In genomic region chr20:38600057-38600456, GRCh38 we compare ENCODE assay signal across 34 cellular contexts. TPM values are rescaled to one million over a fixed set of nuclear protein-coding genes. Genes with fewer than 3 reads are reported as not detected.
"Had no signal": no experiment of that assay in that cellular context is flagged by ENCODE, and none has a peak within 500 bp of the region (broad histone marks: within the 10 kb centered on the region; RNA-seq: fewer than 3 reads in every experiment).

No MANE protein-coding gene starts in this region.

- ATAC-seq: activated CD4-positive, alpha-beta T cell treated with anti-CD3 and anti-CD28 coated beads for 36 hours; activated naive CD4-positive, alpha-beta T cell treated with anti-CD3 and anti-CD28 coated beads, Interleukin-2, amount 50 U/mL, for 72 hours; activated T-cell treated with anti-CD3 and anti-CD28 coated beads, Interleukin-2, amount 50 U/mL, for 72 hours; naive thymus-derived CD8-positive, alpha-beta T cell had no signal

- H3K36me3 Mint-ChIP-seq: activated naive CD4-positive, alpha-beta T cell treated with anti-CD3 and anti-CD28 coated beads, Interleukin-2, amount 50 U/mL, for 72 hours; memory B cell; naive thymus-derived CD8-positive, alpha-beta T cell; stimulated activated effector memory CD8-positive, alpha-beta T cell treated with anti-CD3 and anti-CD28 coated beads, Interleukin-12 subunit alpha, Interleukin-12 subunit beta, amount 100 ng/mL, for 72 hours had no signal

- H3K4me3 Mint-ChIP-seq: activated CD4-positive, alpha-beta T cell treated with anti-CD3 and anti-CD28 coated beads for 36 hours; activated T-cell treated with anti-CD3 and anti-CD28 coated beads, Interleukin-2, amount 50 U/mL, for 72 hours; memory B cell; naive thymus-derived CD8-positive, alpha-beta T cell; neural crest cell; stimulated activated effector memory CD8-positive, alpha-beta T cell treated with anti-CD3 and anti-CD28 coated beads, Interleukin-12 subunit alpha, Interleukin-12 subunit beta, amount 100 ng/mL, for 72 hours; stimulated activated naive CD8-positive, alpha-beta T cell treated with anti-CD3 and anti-CD28 coated beads, Interleukin-15, Interleukin-2, amounts not matched to agents 100 ng/mL and 50 ng/mL, for 24 hours had no signal

- H3K36me3 ChIP-seq: cardiac muscle cell, colonic mucosa, pancreas, prostate gland, sigmoid colon, thoracic aorta, upper lobe of right lung had no signal

- FAIRE-seq: keratinocyte, pancreas, small intestine had no signal

- H3K27ac Mint-ChIP-seq: activated CD4-positive, alpha-beta T cell treated with anti-CD3 and anti-CD28 coated beads for 36 hours; activated naive CD4-positive, alpha-beta T cell treated with anti-CD3 and anti-CD28 coated beads, Interleukin-2, amount 50 U/mL, for 72 hours; activated T-cell treated with anti-CD3 and anti-CD28 coated beads, Interleukin-2, amount 50 U/mL, for 72 hours; memory B cell; stimulated activated effector memory CD8-positive, alpha-beta T cell treated with anti-CD3 and anti-CD28 coated beads, Interleukin-12 subunit alpha, Interleukin-12 subunit beta, amount 100 ng/mL, for 72 hours; stimulated activated naive CD8-positive, alpha-beta T cell treated with anti-CD3 and anti-CD28 coated beads, Interleukin-15, Interleukin-2, amounts not matched to agents 100 ng/mL and 50 ng/mL, for 24 hours had no signal

- DNase-seq: activated CD4-positive, alpha-beta T cell treated with anti-CD3 and anti-CD28 coated beads for 36 hours; activated CD4-positive, alpha-beta T cell treated with anti-CD3 and anti-CD28 coated beads, Interleukin-2, amount 50 U/mL, for 4 hours; activated CD4-positive, CD25-positive, alpha-beta regulatory T cell; activated naive CD4-positive, alpha-beta T cell; activated T-cell treated with anti-CD3 and anti-CD28 coated beads for 4 hours; activated T-cell treated with anti-CD3 and anti-CD28 coated beads, Interleukin-2, amount 50 U/mL, for 72 hours; cerebellar nuclear complex; colonic mucosa; effector memory CD4-positive, alpha-beta T cell; head of caudate nucleus; hippocampal formation; naive thymus-derived CD8-positive, alpha-beta T cell; nucleus accumbens; retina; sigmoid colon; small intestine; stimulated activated CD4-positive, alpha-beta T cell treated with anti-CD3 and anti-CD28 coated beads, Interleukin-4, amount 100 ng/mL, for 24 hours; T-helper 2 cell had no signal

- H3K4me3 ChIP-seq: cardiac muscle cell, colonic mucosa, pancreas, prostate gland, sigmoid colon, thoracic aorta, upper lobe of right lung had no signal

- H3K9me3 ChIP-seq: colonic mucosa, pancreas, prostate gland, sigmoid colon, thoracic aorta, upper lobe of right lung had no signal

- H3K27ac ChIP-seq: cardiac muscle cell, colonic mucosa, prostate gland, sigmoid colon, thoracic aorta, upper lobe of right lung had no signal

- H3K4me1 ChIP-seq: colonic mucosa, prostate gland, upper lobe of right lung had no signal

- H3K9me3 Mint-ChIP-seq: activated naive CD4-positive, alpha-beta T cell treated with anti-CD3 and anti-CD28 coated beads, Interleukin-2, amount 50 U/mL, for 72 hours; activated T-cell treated with anti-CD3 and anti-CD28 coated beads, Interleukin-2, amount 50 U/mL, for 72 hours; memory B cell; naive thymus-derived CD8-positive, alpha-beta T cell; neural crest cell; stimulated activated effector memory CD8-positive, alpha-beta T cell treated with anti-CD3 and anti-CD28 coated beads, Interleukin-12 subunit alpha, Interleukin-12 subunit beta, amount 100 ng/mL, for 72 hours; stimulated activated naive CD8-positive, alpha-beta T cell treated with anti-CD3 and anti-CD28 coated beads, Interleukin-15, Interleukin-2, amounts not matched to agents 100 ng/mL and 50 ng/mL, for 24 hours had no signal

RNA-seq across cellular contexts. Expression of gene ARHGAP40, which starts 1.6 kb away (rescaled TPM):
- total RNA-seq: activated CD4-positive, alpha-beta T cell treated with anti-CD3 and anti-CD28 coated beads for 36 hours; activated naive CD4-positive, alpha-beta T cell treated with anti-CD3 and anti-CD28 coated beads, Interleukin-2, amount 50 U/mL, for 72 hours; activated T-cell treated with anti-CD3 and anti-CD28 coated beads, Interleukin-2, amount 50 U/mL, for 72 hours; cardiac muscle cell; colonic mucosa; dermis microvascular lymphatic vessel endothelial cell; fibroblast of lung; fibroblast of villous mesenchyme; naive thymus-derived CD8-positive, alpha-beta T cell; neural crest cell; sigmoid colon; subcutaneous adipose tissue; thoracic aorta had no signal
- polyA plus RNA-seq: cardiac muscle cell; fibroblast of lung; naive thymus-derived CD8-positive, alpha-beta T cell; sigmoid colon had no signal

RNA-seq across cellular contexts. Expression of gene ADIG, which starts 19.1 kb away (rescaled TPM):
- total RNA-seq: activated CD4-positive, alpha-beta T cell treated with anti-CD3 and anti-CD28 coated beads for 36 hours; activated naive CD4-positive, alpha-beta T cell treated with anti-CD3 and anti-CD28 coated beads, Interleukin-2, amount 50 U/mL, for 72 hours; activated T-cell treated with anti-CD3 and anti-CD28 coated beads, Interleukin-2, amount 50 U/mL, for 72 hours; cardiac muscle cell; colonic mucosa; dermis microvascular lymphatic vessel endothelial cell; fibroblast of lung; fibroblast of villous mesenchyme; lower leg skin; naive thymus-derived CD8-positive, alpha-beta T cell; neural crest cell; pancreas; prostate gland; sigmoid colon; subcutaneous adipose tissue; thoracic aorta; upper lobe of right lung had no signal
- polyA plus RNA-seq: cardiac muscle cell; fibroblast of lung; keratinocyte; naive thymus-derived CD8-positive, alpha-beta T cell; pancreas; sigmoid colon; small intestine had no signal
